In genomic region chr7:72632766-72633165, GRCh38 we compare ENCODE assay signal across 8 cellular contexts.
DNase-seq lines count a peak whose midpoint lies in the region; ATAC-seq, FAIRE-seq and TF ChIP-seq lines count a peak whose summit lies in the region.
"Not testable (repeated sequence)": the region's sequence is repeated elsewhere in the genome, so short reads cannot be mapped to it uniquely, and the experiment has no call there.

No MANE protein-coding gene starts in this region.

- H3K79me2 ChIP-seq in GM12878 (ENCODE audit: control insufficient read depth, insufficient read depth, low read length): not testable (repeated sequence)

- intact Hi-C loops in GM12878 (cut with micrococcal nuclease; ENCODE audit: unreplicated experiment): not testable (repeated sequence)

- TF ChIP-seq RAD21 in GM12878 (IDR thresholded peaks at IDR 0.05; ENCODE audit: insufficient read depth, low read depth, low read length): not testable (repeated sequence)

- SMC1A ChIA-PET in GM12878 (lab: Charles Lee; ENCODE audit: uncharacterized antibody, unreplicated experiment): not testable (repeated sequence)

- not testable (repeated sequence) for TF ChIP-seq CTCF in BE2C (IDR thresholded peaks at IDR 0.05; ENCODE audit: low read depth, low read length); GM12878 (IDR thresholded peaks at IDR 0.05 in 2 of 3, conservative IDR thresholded peaks at IDR 0.05 in 1 of 3; ENCODE audit: control insufficient read depth in 2 of 3, extremely low read depth in 1 of 3, insufficient read depth in 1 of 3, low read depth in 3 of 3, low read length in 3 of 3); fibroblast of villous mesenchyme (IDR thresholded peaks at IDR 0.05; ENCODE audit: insufficient read depth, low read depth, low read length)

- not testable (repeated sequence) for H3K9me3 ChIP-seq in BE2C; GM12878 (replicated peaks; ENCODE audit: control insufficient read depth, insufficient read depth, low read length)

- not testable (repeated sequence) for H3K4me2 ChIP-seq in GM12878 (ENCODE audit: control insufficient read depth, insufficient read depth)

- not testable (repeated sequence) for H3K27ac ChIP-seq in GM12878 (ENCODE audit: control insufficient read depth, insufficient read depth)

- H3K4me3 ChIP-seq in BE2C (ENCODE audit: low read depth, low read length); GM12878; fibroblast of villous mesenchyme (ENCODE audit: low read depth, low read length): not testable (repeated sequence)

- TF ChIP-seq POLR2A in GM12878 (IDR thresholded peaks at IDR 0.05; ENCODE audit: low read depth, low read length): not testable (repeated sequence)

- DNase-seq in BE2C: peak; percentile 30
- peak; percentile 5 for DNase-seq in LoVo (ENCODE audit: low spot score)
- peak; percentile 69 for DNase-seq in NCI-H2171 treated with DMSO at 0.1 percent for 48 hours (lab: John Stamatoyannopoulos, UW)
- peak; percentile 81 for DNase-seq in OCI-M1 (lab: John Stamatoyannopoulos, UW)
- DNase-seq in GM12878 (ENCODE audit: low read depth, low spot score): not testable (repeated sequence)
- DNase-seq in fibroblast of villous mesenchyme (ENCODE audit: low read depth): peak; percentile 51
- peak; percentile 18 for DNase-seq in renal cortical epithelial cell (ENCODE audit: low read depth)

- in situ Hi-C loops in GM12878 (cut with MboI): not testable (repeated sequence)

- not testable (repeated sequence) for H3K9ac ChIP-seq in GM12878 (ENCODE audit: control insufficient read depth, insufficient read depth, low read length)

- RAD21 ChIA-PET in GM12878 (lab: Charles Lee; ENCODE audit: unreplicated experiment): not testable (repeated sequence)

- not testable (repeated sequence) for H3K36me3 ChIP-seq in BE2C; GM12878 (ENCODE audit: control insufficient read depth in 2 of 2, insufficient read depth in 2 of 2, low read length in 1 of 2)

- FAIRE-seq in GM12878 (lab: Jason Lieb, UNC): peak; percentile 23

- not testable (repeated sequence) for H2AFZ ChIP-seq in GM12878 (ENCODE audit: control insufficient read depth, low read depth, low read length)

- POLR2A ChIA-PET in GM12878 (lab: Charles Lee): not testable (repeated sequence)

- ATAC-seq in GM19463 (IDR thresholded peaks at IDR 0.05; ENCODE audit: unreplicated experiment) (peak; percentile 45), GM12878 (peak; percentile 80)

- not testable (repeated sequence) for BruUV-seq in GM12878 (replicated peaks; lab: Mats Ljungman, UMichigan)

- not testable (repeated sequence) for H4K20me1 ChIP-seq in GM12878 (ENCODE audit: control insufficient read depth, insufficient read depth)

- not testable (repeated sequence) for H3K27me3 ChIP-seq in BE2C; GM12878 (replicated peaks in 1 of 2; ENCODE audit: control insufficient read depth in 2 of 2, insufficient read depth in 2 of 2, low read length in 1 of 2)

- H3K4me1 ChIP-seq in BE2C; GM12878 (ENCODE audit: control insufficient read depth, insufficient read depth, low read length): not testable (repeated sequence)

- not testable (repeated sequence) for TF ChIP-seq EP300 in GM12878 (IDR thresholded peaks at IDR 0.05; ENCODE audit: borderline replicate concordance in 1 of 2, control insufficient read depth in 1 of 2, low read depth in 2 of 2, low read length in 2 of 2)

- CTCF ChIA-PET in GM12878 (lab: Yijun Ruan, JAX): not testable (repeated sequence)
